Comparison of ENCODE assay signal across 27 cellular contexts in genomic region chrX:15724911-15725310, GRCh38. TPM values are rescaled to one million over a fixed set of nuclear protein-coding genes. Genes with fewer than 3 reads are reported as not detected.
DNase-seq lines count a peak whose midpoint lies in the region; ATAC-seq and TF ChIP-seq lines count a peak whose summit lies in the region.
"Had no signal": no experiment of that assay in that cellular context is flagged by ENCODE, and none has a peak within 500 bp of the region (broad histone marks: within the 10 kb centered on the region; RNA-seq: fewer than 3 reads in every experiment).

No MANE protein-coding gene starts in this region.

- H3K4me3 Mint-ChIP-seq in endothelial cell (ENCODE audit: unreplicated experiment) = no peak overlapping the region
- H3K4me3 Mint-ChIP-seq: B cell; CD8-positive, alpha-beta T cell; IgD-negative memory B cell had no signal

- POLR2A ChIA-PET in PC-3 (lab: Charles Lee; ENCODE audit: unreplicated experiment) = no interaction called here

- no peak overlapping the region for H3K4me3 ChIP-seq in PC-3 (ENCODE audit: low read length)
- no peak overlapping the region for H3K4me3 ChIP-seq in brain microvascular endothelial cell (ENCODE audit: low read depth, low read length)
- H3K4me3 ChIP-seq: Peyer's patch had no signal

- no peaks in the 10 kb centered on the region for H3K36me3 Mint-ChIP-seq in endothelial cell (ENCODE audit: low read depth, unreplicated experiment)
- H3K36me3 Mint-ChIP-seq: CD8-positive, alpha-beta T cell had no signal

- H3K4me2 ChIP-seq in PC-3 (ENCODE audit: low read length) = no peak overlapping the region

- H3K27ac ChIP-seq in PC-3 (ENCODE audit: low read length) (no peak overlapping the region), brain microvascular endothelial cell (no peak overlapping the region)
- H3K27ac ChIP-seq: 22Rv1, C4-2B, HL-60, Peyer's patch had no signal

- H3K27ac Mint-ChIP-seq in endothelial cell (ENCODE audit: unreplicated experiment) = no peak overlapping the region
- H3K27ac Mint-ChIP-seq: B cell; CD8-positive, alpha-beta T cell; IgD-negative memory B cell had no signal

- H3K9ac ChIP-seq in PC-3 (ENCODE audit: low read length) = no peak overlapping the region

- TF ChIP-seq CTCF in PC-3 (conservative IDR thresholded peaks at IDR 0.05; ENCODE audit: low read depth, low read length) (0 out of 2 replicates have a peak, but pooled peaks have one; percentile 9), brain microvascular endothelial cell (IDR thresholded peaks at IDR 0.05; ENCODE audit: low read depth, low read length, missing control alignments) (peak; percentile 5), endothelial cell (IDR thresholded peaks at IDR 0.05; ENCODE audit: unreplicated experiment) (no peak)

- H3K4me1 Mint-ChIP-seq in endothelial cell (ENCODE audit: unreplicated experiment) = no peaks in the 10 kb centered on the region
- H3K4me1 Mint-ChIP-seq: B cell had no signal

- H4K20me1 ChIP-seq in PC-3 (ENCODE audit: low read length) = no peaks in the 10 kb centered on the region

- H2AFZ ChIP-seq in PC-3 (ENCODE audit: low read length) = no peak overlapping the region

- intact Hi-C loops in PC-3 (cut with micrococcal nuclease) = no loop called here
- intact Hi-C loops in cardiac septum (cut with DNase I) = no loop called here

- no peaks in the 10 kb centered on the region for H3K9me3 ChIP-seq in PC-3 (ENCODE audit: low read length)
- H3K9me3 ChIP-seq: Caco-2, Peyer's patch had no signal

- CTCF ChIA-PET in PC-3 (lab: Charles Lee) = no interaction called here

- no peaks in the 10 kb centered on the region for H3K4me1 ChIP-seq in PC-3 (ENCODE audit: insufficient read depth, low read length)
- H3K4me1 ChIP-seq: Caco-2, Peyer's patch had no signal

- H3K27me3 Mint-ChIP-seq in endothelial cell (ENCODE audit: unreplicated experiment) = peaks cover 4% of the 10 kb centered on the region
- H3K27me3 Mint-ChIP-seq: B cell, IgD-negative memory B cell had no signal

- no peaks in the 10 kb centered on the region for H3K9me3 Mint-ChIP-seq in endothelial cell (ENCODE audit: unreplicated experiment)
- H3K9me3 Mint-ChIP-seq: CD8-positive, alpha-beta T cell had no signal

- no peak for ATAC-seq in PC-3
- ATAC-seq: CD8-positive, alpha-beta T cell had no signal

- H3K36me3 ChIP-seq in PC-3 (ENCODE audit: low read depth, low read length) = no peaks in the 10 kb centered on the region
- H3K36me3 ChIP-seq in brain microvascular endothelial cell (replicated peaks) = no peaks in the 10 kb centered on the region
- H3K36me3 ChIP-seq: Peyer's patch had no signal

- peak; percentile 1 for DNase-seq in NCI-H82 (lab: John Stamatoyannopoulos, UW)
- no peak for DNase-seq in NCI-H82 treated with DMSO at 0.1 percent for 48 hours (lab: John Stamatoyannopoulos, UW; ENCODE audit: unreplicated experiment)
- DNase-seq in PC-3 = no peak
- no peak for DNase-seq in brain microvascular endothelial cell
- DNase-seq in cerebellar nuclear complex (lab: John Stamatoyannopoulos, UW) = no peak
- DNase-seq in endothelial cell (ENCODE audit: low spot score) = no peak
- no peak for DNase-seq in cardiac septum (ENCODE audit: low spot score)
- DNase-seq: Caco-2; CD8-positive, alpha-beta T cell; DMS 273 treated with DMSO at 0.1 percent for 48 hours; DMS79; EL; H7; NCI-H1092; NCI-H1417 treated with DMSO at 0.1 percent for 48 hours; NCI-H1694 treated with DMSO at 0.1 percent for 48 hours; NCI-H2081 treated with DMSO at 0.1 percent for 48 hours; NCI-H2171; NCI-H226; NCI-H510A; Peyer's patch; SHP77 treated with DMSO at 0.1 percent for 48 hours had no signal

- H3F3A ChIP-seq in PC-3 (ENCODE audit: low read length, unreplicated experiment) = no peaks in the 10 kb centered on the region

- in situ Hi-C loops in brain microvascular endothelial cell (cut with HindIII; ENCODE audit: low pct_ligation_motif_present, low sequenced_read_pairs) = no loop called here

- H3K27me3 ChIP-seq in PC-3 (ENCODE audit: low read length) (no peaks in the 10 kb centered on the region), brain microvascular endothelial cell (replicated peaks) (no peaks in the 10 kb centered on the region)
- H3K27me3 ChIP-seq: Peyer's patch had no signal

- no TSS peak for BruUV-seq in PC-3 (replicated peaks; lab: Mats Ljungman, UMichigan)

- no peaks in the 10 kb centered on the region for H3K9me2 ChIP-seq in PC-3 (replicated peaks; ENCODE audit: low read length)

- H3K79me2 ChIP-seq in PC-3 (ENCODE audit: low read length) = no peaks in the 10 kb centered on the region

RNA-seq across cellular contexts. Expression of gene CA5B, which starts 13.2 kb away (rescaled TPM):
- total RNA-seq in PC-3 (2014; rRNA removed) = 8.5 and 12.3 TPM in 2 replicates
- total RNA-seq in endothelial cell (ENCODE audit: unreplicated experiment) = 7.2 TPM
- total RNA-seq in cardiac septum = 4.5 TPM
